Comparison of ENCODE assay signal across 15 cellular contexts in the genomic region with DNA sequence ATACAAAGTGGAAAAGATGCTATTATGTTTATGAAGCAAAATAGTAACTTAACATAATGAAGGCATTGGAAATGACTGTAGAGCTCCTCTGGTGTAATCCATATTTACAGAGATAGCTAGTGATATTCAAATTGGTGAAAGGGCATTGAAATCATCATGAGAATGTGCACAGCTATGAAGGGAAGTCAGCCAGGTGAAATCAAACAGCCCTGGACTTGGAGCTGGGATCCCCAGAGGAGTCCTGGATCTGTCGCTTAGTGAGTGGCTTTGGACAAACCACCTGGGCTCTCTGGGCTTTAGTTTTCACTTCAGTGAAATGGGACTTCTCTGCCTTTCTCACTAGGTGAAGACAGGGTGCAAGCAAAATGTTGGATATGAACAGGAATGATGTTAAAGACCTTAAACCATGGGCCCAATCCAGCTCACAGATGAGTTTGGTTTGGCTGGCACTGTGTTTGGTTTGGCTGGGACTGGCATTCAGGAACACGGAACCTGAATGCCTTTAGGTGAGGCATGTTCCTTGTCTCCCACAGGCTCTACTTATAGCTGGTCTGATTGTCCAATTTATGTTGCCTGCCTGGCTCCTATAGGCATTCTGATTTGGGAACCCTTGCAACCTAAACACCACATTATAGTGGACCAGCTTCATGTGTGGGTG.
DNase-seq lines count a peak whose midpoint lies in the region; ATAC-seq, FAIRE-seq and TF ChIP-seq lines count a peak whose summit lies in the region.
"Had no signal": no experiment of that assay in that cellular context is flagged by ENCODE, and none has a peak within 500 bp of the region (broad histone marks: within the 10 kb centered on the region; RNA-seq: fewer than 3 reads in every experiment).

No MANE protein-coding gene starts in this region.

- CTCF ChIA-PET in HepG2 (lab: Yijun Ruan, JAX; ENCODE audit: low intra/inter-chr PET ratio, low total read pairs): no interaction called here

- POLR2A ChIA-PET in HepG2 (lab: Yijun Ruan, JAX): no interaction called here

- no peaks in the 10 kb centered on the region for H4K20me1 ChIP-seq in HepG2 (ENCODE audit: insufficient read depth, low read length)

- no peak overlapping the region for H3K4me2 ChIP-seq in HepG2 (ENCODE audit: low read depth, low read length)

- H2AFZ ChIP-seq in HepG2 (ENCODE audit: low read length): no peak overlapping the region

- H3K27ac ChIP-seq in liver (ENCODE audit: low read depth in 1 of 2, low read length in 2 of 2) (no peak overlapping the region), HepG2 (ENCODE audit: extremely low read length, insufficient read depth, low read length) (no peak overlapping the region), pancreas (no peak overlapping the region)

- 36% methylated on average over 2 of the region's 2 CpGs for WGBS in liver
- 100% methylated on average over 2 of the region's 2 CpGs for WGBS in HepG2 (ENCODE audit: low lambda C conversion rate)
- WGBS in pancreas, 2 donors: 24 to 33% methylated on average over 2 of the region's 2 CpGs

- no peaks in the 10 kb centered on the region for H3K79me2 ChIP-seq in HepG2 (ENCODE audit: insufficient read depth, low read length)

- TF ChIP-seq RAD21 in liver (IDR thresholded peaks at IDR 0.05) (no peak), HepG2 (CRISPR knock-in tag; IDR thresholded peaks at IDR 0.05) (no peak)

- peaks cover 6 to 23% (median 20%) of the 10 kb centered on the region in 4 donors for H3K4me1 ChIP-seq in liver (ENCODE audit: control insufficient read depth in 4 of 4, insufficient read depth in 4 of 4, low read length in 3 of 4)
- peaks cover 10% of the 10 kb centered on the region for H3K4me1 ChIP-seq in HepG2 (ENCODE audit: insufficient read depth, low read length)
- peaks cover 0 to 5% (median 0%) of the 10 kb centered on the region in 3 donors for H3K4me1 ChIP-seq in pancreas

- H3K4me3 ChIP-seq in liver (ENCODE audit: low read depth in 1 of 3, low read length in 3 of 3): no peak overlapping the region
- no peak overlapping the region for H3K4me3 ChIP-seq in HepG2 (replicated peaks in 1 of 3; ENCODE audit: insufficient read depth in 1 of 3, low read depth in 2 of 3, low read length in 3 of 3)
- no peak overlapping the region for H3K4me3 ChIP-seq in pancreas

- no TSS peak for BruUV-seq in HepG2 (replicated peaks; lab: Mats Ljungman, UMichigan)

- TF ChIP-seq EP300 in HepG2 (IDR thresholded peaks at IDR 0.05; ENCODE audit: low read depth in 2 of 2, low read length in 2 of 2): no peak
- TF ChIP-seq EP300 in HepG2 (CRISPR knock-in tag; IDR thresholded peaks at IDR 0.05; ENCODE audit: borderline replicate concordance): no peak

- H3K27me3 ChIP-seq in liver (ENCODE audit: control insufficient read depth in 4 of 4, insufficient read depth in 4 of 4, low read length in 3 of 4) (peaks cover 0 to 12% (median 4%) of the 10 kb centered on the region in 4 donors), HepG2 (ENCODE audit: control insufficient read depth in 1 of 2, insufficient read depth in 2 of 2, low read length in 2 of 2) (no peaks in the 10 kb centered on the region), pancreas (peaks cover 0 to 4% (median 0%) of the 10 kb centered on the region in 4 donors)

- H3K9ac ChIP-seq in liver (ENCODE audit: low read depth in 1 of 2, low read length in 2 of 2) (no peak overlapping the region), HepG2 (ENCODE audit: insufficient read depth, low read depth, low read length) (no peak overlapping the region)

- DNase-seq in HepG2 (ENCODE audit: low spot score) (no peak), left colon (no peak), pancreas (peak in 3 of 6 donors; percentile 30 to 40 (median 36)), ACHN (no peak), NCI-H2029 (lab: John Stamatoyannopoulos, UW) (no peak), NCI-H82 (lab: John Stamatoyannopoulos, UW) (no peak)
- DNase-seq: C1 segment of cervical spinal cord; CD4-positive, alpha-beta memory T cell; DMS79; GOT3; H9 had no signal

- no peak for TF ChIP-seq POLR2A in HepG2 (IDR thresholded peaks at IDR 0.05; ENCODE audit: insufficient read depth in 1 of 2, low read depth in 2 of 2, low read length in 2 of 2)

- FAIRE-seq in HepG2 (lab: Jason Lieb, UNC): no peak
- FAIRE-seq in pancreas (lab: Jason Lieb, UNC): no peak
- FAIRE-seq: G401.6, GM12891, HTR-8/SVneo had no signal

- H3K36me3 ChIP-seq in liver (ENCODE audit: control insufficient read depth in 4 of 4, insufficient read depth in 3 of 4, low read depth in 1 of 4, low read length in 3 of 4) (no peaks in the 10 kb centered on the region), HepG2 (replicated peaks in 1 of 2; ENCODE audit: control insufficient read depth in 1 of 2, insufficient read depth in 2 of 2, low read length in 2 of 2) (no peaks in the 10 kb centered on the region), pancreas (no peaks in the 10 kb centered on the region)

- no peak for ATAC-seq in HepG2
- peak; percentile 63 for ATAC-seq in left colon
- ATAC-seq in pancreas: peak; percentile 87 to 98 (median 91)

- no peaks in the 10 kb centered on the region for H3K9me3 ChIP-seq in liver (ENCODE audit: control insufficient read depth in 4 of 4, low read length in 3 of 4)
- H3K9me3 ChIP-seq in HepG2 (ENCODE audit: low read length): no peaks in the 10 kb centered on the region
- no peaks in the 10 kb centered on the region for H3K9me3 ChIP-seq in pancreas

- in situ Hi-C loops in HepG2 (cut with HindIII; ENCODE audit: extremely low pct_ligation_motif_present, low pct_unique_long_range_greater_than_20kb) (no loop called here), ACHN (cut with HindIII; ENCODE audit: low pct_ligation_motif_present, low pct_unique_long_range_greater_than_20kb, low sequenced_read_pairs) (no loop called here)

- TF ChIP-seq CTCF in liver (IDR thresholded peaks at IDR 0.05; ENCODE audit: low read depth, low read length, missing input control) (no peak), HepG2 (CRISPR knock-in tag; IDR thresholded peaks at IDR 0.05) (no peak), pancreas (IDR thresholded peaks at IDR 0.05) (no peak)

- intact Hi-C loops in HepG2 (cut with micrococcal nuclease; ENCODE audit: unreplicated experiment) (no loop called here), left colon (cut with DNase I, micrococcal nuclease) (no loop called here), pancreas (cut with DNase I) (no loop called here)

TF ChIP-seq in liver, 16 proteins besides CTCF, POLR2A, EP300 and RAD21 (continues in another document):
- peak; percentile 4 for TF ChIP-seq FOXA1 (IDR thresholded peaks at IDR 0.05)
- no peak for TF ChIP-seq FOXA2 (IDR thresholded peaks at IDR 0.05)
- peak in 1 of 2 donors; percentile 52 for TF ChIP-seq HNF4A (conservative IDR thresholded peaks at IDR 0.05)
- TF ChIP-seq, protein P1, sequence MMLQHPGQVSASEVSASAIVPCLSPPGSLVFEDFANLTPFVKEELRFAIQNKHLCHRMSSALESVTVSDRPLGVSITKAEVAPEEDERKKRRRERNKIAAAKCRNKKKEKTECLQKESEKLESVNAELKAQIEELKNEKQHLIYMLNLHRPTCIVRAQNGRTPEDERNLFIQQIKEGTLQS (IDR thresholded peaks at IDR 0.05): no peak
- TF ChIP-seq YY1 (IDR thresholded peaks at IDR 0.05): no peak
- TF ChIP-seq, protein P2, sequence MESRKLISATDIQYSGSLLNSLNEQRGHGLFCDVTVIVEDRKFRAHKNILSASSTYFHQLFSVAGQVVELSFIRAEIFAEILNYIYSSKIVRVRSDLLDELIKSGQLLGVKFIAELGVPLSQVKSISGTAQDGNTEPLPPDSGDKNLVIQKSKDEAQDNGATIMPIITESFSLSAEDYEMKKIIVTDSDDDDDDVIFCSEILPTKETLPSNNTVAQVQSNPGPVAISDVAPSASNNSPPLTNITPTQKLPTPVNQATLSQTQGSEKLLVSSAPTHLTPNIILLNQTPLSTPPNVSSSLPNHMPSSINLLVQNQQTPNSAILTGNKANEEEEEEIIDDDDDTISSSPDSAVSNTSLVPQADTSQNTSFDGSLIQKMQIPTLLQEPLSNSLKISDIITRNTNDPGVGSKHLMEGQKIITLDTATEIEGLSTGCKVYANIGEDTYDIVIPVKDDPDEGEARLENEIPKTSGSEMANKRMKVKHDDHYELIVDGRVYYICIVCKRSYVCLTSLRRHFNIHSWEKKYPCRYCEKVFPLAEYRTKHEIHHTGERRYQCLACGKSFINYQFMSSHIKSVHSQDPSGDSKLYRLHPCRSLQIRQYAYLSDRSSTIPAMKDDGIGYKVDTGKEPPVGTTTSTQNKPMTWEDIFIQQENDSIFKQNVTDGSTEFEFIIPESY (IDR thresholded peaks at IDR 0.05): no peak
- TF ChIP-seq NR2F2 (IDR thresholded peaks at IDR 0.05): no peak
- no peak for TF ChIP-seq SP1 (IDR thresholded peaks at IDR 0.05)
- TF ChIP-seq GABPA (IDR thresholded peaks at IDR 0.05 in 1 of 2, conservative IDR thresholded peaks at IDR 0.05 in 1 of 2): no peak

TF ChIP-seq in HepG2, 621 proteins besides CTCF, POLR2A, EP300 and RAD21:
- no peak for TF ChIP-seq ZNF260 (CRISPR knock-in tag; IDR thresholded peaks at IDR 0.05; ENCODE audit: borderline replicate concordance, low read depth)
- no peak for TF ChIP-seq ZNF552 (CRISPR knock-in tag; IDR thresholded peaks at IDR 0.05; ENCODE audit: borderline replicate concordance)
- TF ChIP-seq ZNF510 (CRISPR knock-in tag; IDR thresholded peaks at IDR 0.05; ENCODE audit: low read depth): no peak
- TF ChIP-seq KLF16 (CRISPR knock-in tag; IDR thresholded peaks at IDR 0.05): no peak
